Comparison of ENCODE assay signal across 1 cellular context in genomic region chr6:90160013-90160412, GRCh38.
A peak's percentile ranks its signal among the peaks of the same experiment; 100 is the strongest.
TF ChIP-seq lines count a peak whose summit lies in the region.

No MANE protein-coding gene starts in this region.

TF ChIP-seq in HEK293, 187 proteins besides CTCF, POLR2A, EP300 and RAD21:
- TF ChIP-seq ZNF426 (tag by site-specific recombination; IDR thresholded peaks at IDR 0.05) (no peak), GFI1B (tag by site-specific recombination; IDR thresholded peaks at IDR 0.05) (no peak), ZNF658 (tag by site-specific recombination; IDR thresholded peaks at IDR 0.05) (no peak), FEZF1 (tag by site-specific recombination; IDR thresholded peaks at IDR 0.05) (peak; percentile 46), ZFHX2 (tag by site-specific recombination; conservative IDR thresholded peaks at IDR 0.05) (peak; percentile 13; the same call in 1 of the 2 replicates)
